1 cellular context compared by ENCODE assay signal in the genomic region with DNA sequence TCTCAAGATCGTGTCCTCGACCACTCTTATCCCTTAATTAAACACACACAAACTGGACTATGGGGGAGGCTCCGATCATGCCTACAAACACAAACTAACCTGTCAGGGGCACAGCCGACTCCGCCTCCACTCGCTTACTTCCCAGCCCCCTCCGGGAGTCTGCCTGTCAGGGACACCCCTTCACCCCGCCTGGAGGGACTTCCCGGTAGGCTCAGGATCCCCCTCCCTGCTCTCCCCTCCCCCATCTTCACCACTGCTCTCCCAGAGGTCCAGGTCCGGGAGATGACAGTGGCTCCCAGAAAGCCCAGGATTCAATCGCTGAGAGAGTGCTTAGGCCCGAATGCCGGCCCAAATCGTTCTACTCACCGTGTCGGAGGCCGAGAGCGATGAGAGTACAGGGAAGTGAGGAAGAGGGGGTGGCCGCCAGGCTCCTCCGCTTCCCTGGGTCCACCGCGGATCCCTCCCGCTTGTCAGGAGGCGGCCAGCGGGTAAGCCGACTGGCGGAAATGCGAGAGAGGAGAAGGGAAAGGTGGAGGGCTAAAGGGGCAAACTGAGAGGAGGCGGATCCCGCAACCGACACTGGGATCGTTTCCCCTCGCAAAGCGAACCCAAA.
A peak's percentile ranks its signal among the peaks of the same experiment; 100 is the strongest.
TF ChIP-seq lines count a peak whose summit lies in the region.

No MANE protein-coding gene starts in this region.

TF ChIP-seq in HCT116, 20 proteins besides CTCF, POLR2A, EP300 and RAD21:
- TF ChIP-seq YY1 (IDR thresholded peaks at IDR 0.05; ENCODE audit: extremely low read depth, insufficient replicate concordance, low read depth, low read length) = peak; percentile 91
